In the genomic region with DNA sequence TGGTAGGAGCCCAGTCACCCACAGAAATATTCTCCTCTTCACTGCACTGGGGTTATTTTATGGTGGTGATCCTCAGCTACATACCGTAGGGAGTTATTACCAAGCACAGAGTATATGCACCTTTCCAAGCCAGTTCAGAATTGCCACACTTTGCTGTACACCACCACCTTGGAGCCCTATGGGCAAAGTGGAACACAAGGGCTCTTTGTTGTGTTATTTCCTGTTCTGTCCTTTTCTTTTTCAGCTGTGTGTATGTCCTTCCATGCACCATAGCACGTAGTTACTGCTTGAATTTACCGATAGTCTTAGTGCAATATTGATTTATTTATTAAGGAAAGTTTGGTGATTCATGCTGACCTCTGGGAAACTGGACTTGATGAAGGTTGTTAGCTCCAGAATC, we compare ENCODE assay signal across 1 cellular context.
TF ChIP-seq lines count a peak whose summit lies in the region.

No MANE protein-coding gene starts in this region.

TF ChIP-seq in HepG2, 621 proteins besides CTCF, POLR2A, EP300 and RAD21 (continued from another document and continues in another):
- TF ChIP-seq ARID5B (CRISPR knock-in tag; IDR thresholded peaks at IDR 0.05), result peak; percentile 67
- TF ChIP-seq PPARG (CRISPR knock-in tag; conservative IDR thresholded peaks at IDR 0.05), result 0 out of 2 replicates have a peak, but pooled peaks have one; percentile 20
- TF ChIP-seq NONO (IDR thresholded peaks at IDR 0.05), result no peak
- TF ChIP-seq NONO (CRISPR knock-in tag; conservative IDR thresholded peaks at IDR 0.05), result no peak
- TF ChIP-seq ZBTB49 (CRISPR knock-in tag; IDR thresholded peaks at IDR 0.05; ENCODE audit: borderline replicate concordance), result no peak
- TF ChIP-seq ZNF382 (CRISPR knock-in tag; IDR thresholded peaks at IDR 0.05; ENCODE audit: borderline replicate concordance), result no peak
- TF ChIP-seq MED8 (CRISPR knock-in tag; IDR thresholded peaks at IDR 0.05; ENCODE audit: insufficient replicate concordance), result no peak
- peak; percentile 25; the same call in 1 of the 2 replicates for TF ChIP-seq MIXL1 (CRISPR knock-in tag; IDR thresholded peaks at IDR 0.05)
- TF ChIP-seq ZNF703 (CRISPR knock-in tag; IDR thresholded peaks at IDR 0.05; ENCODE audit: borderline replicate concordance), result no peak
- TF ChIP-seq ZNF644 (CRISPR knock-in tag; IDR thresholded peaks at IDR 0.05; ENCODE audit: low read depth), result 0 out of 2 replicates have a peak, but pooled peaks have one; percentile 23
- TF ChIP-seq TEF (CRISPR knock-in tag; IDR thresholded peaks at IDR 0.05), result no peak
- TF ChIP-seq, protein P1, sequence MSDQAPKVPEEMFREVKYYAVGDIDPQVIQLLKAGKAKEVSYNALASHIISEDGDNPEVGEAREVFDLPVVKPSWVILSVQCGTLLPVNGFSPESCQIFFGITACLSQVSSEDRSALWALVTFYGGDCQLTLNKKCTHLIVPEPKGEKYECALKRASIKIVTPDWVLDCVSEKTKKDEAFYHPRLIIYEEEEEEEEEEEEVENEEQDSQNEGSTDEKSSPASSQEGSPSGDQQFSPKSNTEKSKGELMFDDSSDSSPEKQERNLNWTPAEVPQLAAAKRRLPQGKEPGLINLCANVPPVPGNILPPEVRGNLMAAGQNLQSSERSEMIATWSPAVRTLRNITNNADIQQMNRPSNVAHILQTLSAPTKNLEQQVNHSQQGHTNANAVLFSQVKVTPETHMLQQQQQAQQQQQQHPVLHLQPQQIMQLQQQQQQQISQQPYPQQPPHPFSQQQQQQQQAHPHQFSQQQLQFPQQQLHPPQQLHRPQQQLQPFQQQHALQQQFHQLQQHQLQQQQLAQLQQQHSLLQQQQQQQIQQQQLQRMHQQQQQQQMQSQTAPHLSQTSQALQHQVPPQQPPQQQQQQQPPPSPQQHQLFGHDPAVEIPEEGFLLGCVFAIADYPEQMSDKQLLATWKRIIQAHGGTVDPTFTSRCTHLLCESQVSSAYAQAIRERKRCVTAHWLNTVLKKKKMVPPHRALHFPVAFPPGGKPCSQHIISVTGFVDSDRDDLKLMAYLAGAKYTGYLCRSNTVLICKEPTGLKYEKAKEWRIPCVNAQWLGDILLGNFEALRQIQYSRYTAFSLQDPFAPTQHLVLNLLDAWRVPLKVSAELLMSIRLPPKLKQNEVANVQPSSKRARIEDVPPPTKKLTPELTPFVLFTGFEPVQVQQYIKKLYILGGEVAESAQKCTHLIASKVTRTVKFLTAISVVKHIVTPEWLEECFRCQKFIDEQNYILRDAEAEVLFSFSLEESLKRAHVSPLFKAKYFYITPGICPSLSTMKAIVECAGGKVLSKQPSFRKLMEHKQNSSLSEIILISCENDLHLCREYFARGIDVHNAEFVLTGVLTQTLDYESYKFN (CRISPR knock-in tag; conservative IDR thresholded peaks at IDR 0.05), result peak; percentile 70
- no peak for TF ChIP-seq ZNF552 (CRISPR knock-in tag; IDR thresholded peaks at IDR 0.05; ENCODE audit: borderline replicate concordance)
- TF ChIP-seq, protein P2, sequence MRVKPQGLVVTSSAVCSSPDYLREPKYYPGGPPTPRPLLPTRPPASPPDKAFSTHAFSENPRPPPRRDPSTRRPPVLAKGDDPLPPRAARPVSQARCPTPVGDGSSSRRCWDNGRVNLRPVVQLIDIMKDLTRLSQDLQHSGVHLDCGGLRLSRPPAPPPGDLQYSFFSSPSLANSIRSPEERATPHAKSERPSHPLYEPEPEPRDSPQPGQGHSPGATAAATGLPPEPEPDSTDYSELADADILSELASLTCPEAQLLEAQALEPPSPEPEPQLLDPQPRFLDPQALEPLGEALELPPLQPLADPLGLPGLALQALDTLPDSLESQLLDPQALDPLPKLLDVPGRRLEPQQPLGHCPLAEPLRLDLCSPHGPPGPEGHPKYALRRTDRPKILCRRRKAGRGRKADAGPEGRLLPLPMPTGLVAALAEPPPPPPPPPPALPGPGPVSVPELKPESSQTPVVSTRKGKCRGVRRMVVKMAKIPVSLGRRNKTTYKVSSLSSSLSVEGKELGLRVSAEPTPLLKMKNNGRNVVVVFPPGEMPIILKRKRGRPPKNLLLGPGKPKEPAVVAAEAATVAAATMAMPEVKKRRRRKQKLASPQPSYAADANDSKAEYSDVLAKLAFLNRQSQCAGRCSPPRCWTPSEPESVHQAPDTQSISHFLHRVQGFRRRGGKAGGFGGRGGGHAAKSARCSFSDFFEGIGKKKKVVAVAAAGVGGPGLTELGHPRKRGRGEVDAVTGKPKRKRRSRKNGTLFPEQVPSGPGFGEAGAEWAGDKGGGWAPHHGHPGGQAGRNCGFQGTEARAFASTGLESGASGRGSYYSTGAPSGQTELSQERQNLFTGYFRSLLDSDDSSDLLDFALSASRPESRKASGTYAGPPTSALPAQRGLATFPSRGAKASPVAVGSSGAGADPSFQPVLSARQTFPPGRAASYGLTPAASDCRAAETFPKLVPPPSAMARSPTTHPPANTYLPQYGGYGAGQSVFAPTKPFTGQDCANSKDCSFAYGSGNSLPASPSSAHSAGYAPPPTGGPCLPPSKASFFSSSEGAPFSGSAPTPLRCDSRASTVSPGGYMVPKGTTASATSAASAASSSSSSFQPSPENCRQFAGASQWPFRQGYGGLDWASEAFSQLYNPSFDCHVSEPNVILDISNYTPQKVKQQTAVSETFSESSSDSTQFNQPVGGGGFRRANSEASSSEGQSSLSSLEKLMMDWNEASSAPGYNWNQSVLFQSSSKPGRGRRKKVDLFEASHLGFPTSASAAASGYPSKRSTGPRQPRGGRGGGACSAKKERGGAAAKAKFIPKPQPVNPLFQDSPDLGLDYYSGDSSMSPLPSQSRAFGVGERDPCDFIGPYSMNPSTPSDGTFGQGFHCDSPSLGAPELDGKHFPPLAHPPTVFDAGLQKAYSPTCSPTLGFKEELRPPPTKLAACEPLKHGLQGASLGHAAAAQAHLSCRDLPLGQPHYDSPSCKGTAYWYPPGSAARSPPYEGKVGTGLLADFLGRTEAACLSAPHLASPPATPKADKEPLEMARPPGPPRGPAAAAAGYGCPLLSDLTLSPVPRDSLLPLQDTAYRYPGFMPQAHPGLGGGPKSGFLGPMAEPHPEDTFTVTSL (CRISPR knock-in tag; IDR thresholded peaks at IDR 0.05; ENCODE audit: borderline replicate concordance), result peak; percentile 55; the same call in 1 of the 2 replicates
- peak; percentile 77 for TF ChIP-seq MED1 (CRISPR knock-in tag; IDR thresholded peaks at IDR 0.05)
- TF ChIP-seq, protein P3, sequence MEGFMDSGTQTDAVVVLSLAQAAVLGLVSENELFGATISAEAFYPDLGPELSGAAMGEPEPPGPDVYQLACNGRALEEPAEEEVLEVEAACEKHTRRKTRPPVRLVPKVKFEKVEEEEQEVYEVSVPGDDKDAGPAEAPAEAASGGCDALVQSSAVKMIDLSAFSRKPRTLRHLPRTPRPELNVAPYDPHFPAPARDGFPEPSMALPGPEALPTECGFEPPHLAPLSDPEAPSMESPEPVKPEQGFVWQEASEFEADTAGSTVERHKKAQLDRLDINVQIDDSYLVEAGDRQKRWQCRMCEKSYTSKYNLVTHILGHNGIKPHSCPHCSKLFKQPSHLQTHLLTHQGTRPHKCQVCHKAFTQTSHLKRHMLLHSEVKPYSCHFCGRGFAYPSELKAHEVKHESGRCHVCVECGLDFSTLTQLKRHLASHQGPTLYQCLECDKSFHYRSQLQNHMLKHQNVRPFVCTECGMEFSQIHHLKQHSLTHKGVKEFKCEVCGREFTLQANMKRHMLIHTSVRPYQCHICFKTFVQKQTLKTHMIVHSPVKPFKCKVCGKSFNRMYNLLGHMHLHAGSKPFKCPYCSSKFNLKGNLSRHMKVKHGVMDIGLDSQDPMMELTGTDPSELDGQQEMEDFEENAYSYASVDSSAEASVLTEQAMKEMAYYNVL (CRISPR knock-in tag; IDR thresholded peaks at IDR 0.05; ENCODE audit: borderline replicate concordance), result peak; percentile 32; the same call in 1 of the 2 replicates
- no peak for TF ChIP-seq CAMTA2 (CRISPR knock-in tag; IDR thresholded peaks at IDR 0.05; ENCODE audit: borderline replicate concordance)
- TF ChIP-seq, protein P4, sequence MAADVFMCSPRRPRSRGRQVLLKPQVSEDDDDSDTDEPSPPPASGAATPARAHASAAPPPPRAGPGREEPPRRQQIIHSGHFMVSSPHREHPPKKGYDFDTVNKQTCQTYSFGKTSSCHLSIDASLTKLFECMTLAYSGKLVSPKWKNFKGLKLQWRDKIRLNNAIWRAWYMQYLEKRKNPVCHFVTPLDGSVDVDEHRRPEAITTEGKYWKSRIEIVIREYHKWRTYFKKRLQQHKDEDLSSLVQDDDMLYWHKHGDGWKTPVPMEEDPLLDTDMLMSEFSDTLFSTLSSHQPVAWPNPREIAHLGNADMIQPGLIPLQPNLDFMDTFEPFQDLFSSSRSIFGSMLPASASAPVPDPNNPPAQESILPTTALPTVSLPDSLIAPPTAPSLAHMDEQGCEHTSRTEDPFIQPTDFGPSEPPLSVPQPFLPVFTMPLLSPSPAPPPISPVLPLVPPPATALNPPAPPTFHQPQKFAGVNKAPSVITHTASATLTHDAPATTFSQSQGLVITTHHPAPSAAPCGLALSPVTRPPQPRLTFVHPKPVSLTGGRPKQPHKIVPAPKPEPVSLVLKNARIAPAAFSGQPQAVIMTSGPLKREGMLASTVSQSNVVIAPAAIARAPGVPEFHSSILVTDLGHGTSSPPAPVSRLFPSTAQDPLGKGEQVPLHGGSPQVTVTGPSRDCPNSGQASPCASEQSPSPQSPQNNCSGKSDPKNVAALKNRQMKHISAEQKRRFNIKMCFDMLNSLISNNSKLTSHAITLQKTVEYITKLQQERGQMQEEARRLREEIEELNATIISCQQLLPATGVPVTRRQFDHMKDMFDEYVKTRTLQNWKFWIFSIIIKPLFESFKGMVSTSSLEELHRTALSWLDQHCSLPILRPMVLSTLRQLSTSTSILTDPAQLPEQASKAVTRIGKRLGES (CRISPR knock-in tag; IDR thresholded peaks at IDR 0.05; ENCODE audit: borderline replicate concordance), result no peak
- no peak for TF ChIP-seq ZNF496 (CRISPR knock-in tag; IDR thresholded peaks at IDR 0.05; ENCODE audit: insufficient replicate concordance)
- TF ChIP-seq TBX2 (CRISPR knock-in tag; IDR thresholded peaks at IDR 0.05; ENCODE audit: borderline replicate concordance), result peak; percentile 27; the same call in 1 of the 2 replicates
- TF ChIP-seq RFXANK (CRISPR knock-in tag; IDR thresholded peaks at IDR 0.05), result no peak
- no peak for TF ChIP-seq RFXAP (CRISPR knock-in tag; IDR thresholded peaks at IDR 0.05; ENCODE audit: borderline replicate concordance)
- TF ChIP-seq SOX6 (IDR thresholded peaks at IDR 0.05), result no peak
- peak; percentile 54 for TF ChIP-seq SOX6 (CRISPR knock-in tag; IDR thresholded peaks at IDR 0.05)
- TF ChIP-seq SAP130 (CRISPR knock-in tag; IDR thresholded peaks at IDR 0.05; ENCODE audit: low read depth), result peak; percentile 58
- no peak for TF ChIP-seq KLF15 (CRISPR knock-in tag; IDR thresholded peaks at IDR 0.05; ENCODE audit: borderline replicate concordance)
- TF ChIP-seq NFYC (CRISPR knock-in tag; IDR thresholded peaks at IDR 0.05), result no peak
- TF ChIP-seq ZNF121 (CRISPR knock-in tag; IDR thresholded peaks at IDR 0.05), result no peak
- TF ChIP-seq CREM (IDR thresholded peaks at IDR 0.05), result peak; percentile 31; the same call in 1 of the 2 replicates
- TF ChIP-seq CREM (CRISPR knock-in tag; IDR thresholded peaks at IDR 0.05), result no peak
- 0 out of 2 replicates have a peak, but pooled peaks have one; percentile 13 for TF ChIP-seq ZNF331 (CRISPR knock-in tag; IDR thresholded peaks at IDR 0.05)
- peak; percentile 22; the same call in 1 of the 2 replicates for TF ChIP-seq RXRB (CRISPR knock-in tag; IDR thresholded peaks at IDR 0.05; ENCODE audit: borderline replicate concordance)
